In the genomic region with DNA sequence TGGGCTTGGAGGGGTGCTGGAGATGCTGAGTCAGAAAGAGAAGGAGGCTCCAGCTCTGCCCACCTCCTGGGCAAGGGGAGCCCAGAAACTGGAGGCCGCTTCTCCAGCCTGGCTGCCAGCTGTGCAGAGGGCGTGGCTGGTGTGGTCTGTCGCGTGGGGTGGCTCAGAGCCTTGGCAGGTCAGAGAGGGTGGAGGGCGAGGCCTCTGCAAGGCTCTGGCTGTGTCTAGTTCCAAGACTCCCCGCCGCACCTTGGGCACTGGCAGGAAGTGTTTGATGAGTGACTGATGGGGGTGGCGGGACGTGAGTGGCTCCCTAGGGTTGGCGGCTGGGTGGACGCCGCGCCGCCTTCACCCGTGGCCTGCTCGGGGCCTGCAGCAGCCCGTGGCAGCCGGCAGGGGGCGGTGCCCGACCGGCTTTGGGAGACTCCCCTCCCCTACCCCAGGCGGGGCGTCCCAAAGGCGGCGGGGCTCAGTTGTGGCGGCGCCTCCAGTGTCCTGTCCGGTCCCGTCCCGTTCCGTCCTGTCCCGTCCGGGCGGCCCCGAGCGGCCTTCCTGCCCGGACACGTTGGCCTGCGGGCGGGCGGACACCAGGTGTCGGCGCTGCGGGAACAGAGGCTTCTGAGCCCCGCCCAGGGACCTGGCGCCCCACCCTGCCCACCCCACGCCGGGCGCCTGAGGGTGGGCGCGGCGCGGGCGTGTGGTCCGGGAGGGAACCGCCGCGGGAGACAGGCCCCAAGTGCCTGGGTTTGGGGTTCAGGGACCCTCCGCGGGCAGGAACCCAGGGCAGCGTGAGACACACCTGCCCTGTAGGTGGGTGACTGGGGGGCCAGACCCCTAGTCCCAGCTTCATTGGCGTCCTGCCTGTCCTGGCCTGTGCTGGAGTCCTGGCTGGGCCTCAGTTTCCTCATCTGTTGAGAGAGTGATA, we compare ENCODE assay signal across 8 cellular contexts.
DNase-seq lines count a peak whose midpoint lies in the region; ATAC-seq lines count a peak whose summit lies in the region.

No MANE protein-coding gene starts in this region.

- no peak overlapping the region for H3K27ac Mint-ChIP-seq in memory B cell

- H3K9me3 Mint-ChIP-seq in memory B cell, result no peaks in the 10 kb centered on the region

- DNase-seq in DMS53 treated with DMSO at 0.1 percent for 48 hours (lab: John Stamatoyannopoulos, UW; ENCODE audit: unreplicated experiment) (peak; percentile 57), Kasumi-1 (lab: John Stamatoyannopoulos, UW) (peak; percentile 31 to 37), memory B cell (ENCODE audit: low spot score in 2 of 2) (peak; percentile 52 to 74), KG1 (lab: John Stamatoyannopoulos, UW) (no peak)
- peak; percentile 67 to 70 for DNase-seq in activated CD4-positive, alpha-beta T cell treated with anti-CD3 and anti-CD28 coated beads, Interleukin-2, amount 50 U/mL, for 4 hours
- peak; percentile 60 for DNase-seq in effector CD4-positive, alpha-beta T cell
- peak; percentile 22 to 32 for DNase-seq in stimulated activated CD8-positive, alpha-beta memory T cell treated with anti-CD3 and anti-CD28 coated beads, Interleukin-15, amount 100 ng/mL, for 4 hours (ENCODE audit: low read depth in 2 of 2)

- peaks cover 14% of the 10 kb centered on the region for H3K4me1 Mint-ChIP-seq in memory B cell

- H3K27me3 Mint-ChIP-seq in memory B cell, result peaks cover 15% of the 10 kb centered on the region

- peak overlapping the region; percentile 40 for H3K4me3 Mint-ChIP-seq in memory B cell

- no peaks in the 10 kb centered on the region for H3K36me3 Mint-ChIP-seq in memory B cell

- ATAC-seq in memory B cell (ENCODE audit: low read depth), result peak; percentile 77
- ATAC-seq in HG03196 (IDR thresholded peaks at IDR 0.05; ENCODE audit: unreplicated experiment), result no peak
